Comparison of ENCODE assay signal across 12 cellular contexts in genomic region chr3:40741729-40742128, GRCh38.
A peak's percentile ranks its signal among the peaks of the same experiment; 100 is the strongest.
DNase-seq lines count a peak whose midpoint lies in the region; ATAC-seq lines count a peak whose summit lies in the region.
"Had no signal": no experiment of that assay in that cellular context is flagged by ENCODE, and none has a peak within 500 bp of the region (broad histone marks: within the 10 kb centered on the region; RNA-seq: fewer than 3 reads in every experiment).

No MANE protein-coding gene starts in this region.

- H3K4me1 Mint-ChIP-seq in activated CD4-positive, alpha-beta T cell treated with anti-CD3 and anti-CD28 coated beads for 36 hours = no peaks in the 10 kb centered on the region
- H3K4me1 Mint-ChIP-seq: activated T-helper 17 cell treated with anti-CD3 and anti-CD28 coated beads, Interleukin-2, amount 50 U/mL, for 72 hours had no signal

- DNase-seq in NCI-H748 (lab: John Stamatoyannopoulos, UW; ENCODE audit: unreplicated experiment) (peak; percentile 56), NCI-H748 treated with DMSO at 0.1 percent for 48 hours (lab: John Stamatoyannopoulos, UW) (no peak), iris pigment epithelial cell (ENCODE audit: low read depth) (peak; percentile 59), smooth muscle cell of the brain vasculature (ENCODE audit: low read depth, low spot score) (peak; percentile 35)
- DNase-seq in activated CD4-positive, alpha-beta T cell treated with anti-CD3 and anti-CD28 coated beads for 36 hours = no peak
- no peak for DNase-seq in activated CD4-positive, alpha-beta T cell treated with anti-CD3 and anti-CD28 coated beads, Interleukin-2, amount 50 U/mL, for 4 hours
- DNase-seq: mesendoderm, NCI-H2171, T1000 had no signal

- no peaks in the 10 kb centered on the region for H3K36me3 Mint-ChIP-seq in activated CD4-positive, alpha-beta T cell treated with anti-CD3 and anti-CD28 coated beads for 36 hours (ENCODE audit: low read depth)

- intact Hi-C loops in activated CD4-positive, alpha-beta T cell treated with anti-CD3 and anti-CD28 coated beads for 36 hours (cut with DNase I, micrococcal nuclease) = loop anchor here in 1 of 2 experiments (10.0 kb wide), 1 partner anchor 157 kb away; no protein-coding TSS in a partner anchor

- CTCF ChIA-PET in activated CD4-positive, alpha-beta T cell treated with anti-CD3 and anti-CD28 coated beads for 36 hours (lab: Charles Lee) = no interaction called here

- H3K4me3 Mint-ChIP-seq in activated CD4-positive, alpha-beta T cell treated with anti-CD3 and anti-CD28 coated beads for 36 hours = no peak overlapping the region
- H3K4me3 Mint-ChIP-seq: activated T-helper 17 cell treated with anti-CD3 and anti-CD28 coated beads, Interleukin-2, amount 50 U/mL, for 72 hours had no signal

- peak overlapping the region; percentile 27 for H3K27ac ChIP-seq in angular gyrus (ENCODE audit: low read depth, low read length)

- H3K27ac Mint-ChIP-seq in activated CD4-positive, alpha-beta T cell treated with anti-CD3 and anti-CD28 coated beads for 36 hours = no peak overlapping the region
- H3K27ac Mint-ChIP-seq: activated T-helper 17 cell treated with anti-CD3 and anti-CD28 coated beads, Interleukin-2, amount 50 U/mL, for 72 hours had no signal

- H3K27me3 Mint-ChIP-seq in activated CD4-positive, alpha-beta T cell treated with anti-CD3 and anti-CD28 coated beads for 36 hours = peaks cover under 1% of the 10 kb centered on the region

- POLR2A ChIA-PET in activated CD4-positive, alpha-beta T cell treated with anti-CD3 and anti-CD28 coated beads for 36 hours (lab: Charles Lee) = no interaction called here

- H3K9me3 Mint-ChIP-seq in activated CD4-positive, alpha-beta T cell treated with anti-CD3 and anti-CD28 coated beads for 36 hours (ENCODE audit: low read depth) = no peaks in the 10 kb centered on the region
- H3K9me3 Mint-ChIP-seq: activated T-helper 17 cell treated with anti-CD3 and anti-CD28 coated beads, Interleukin-2, amount 50 U/mL, for 72 hours had no signal

- ATAC-seq in activated CD4-positive, alpha-beta T cell treated with anti-CD3 and anti-CD28 coated beads for 36 hours = no peak
- ATAC-seq in HG03354 (IDR thresholded peaks at IDR 0.05; ENCODE audit: poor library complexity, severe bottlenecking, unreplicated experiment) = no peak
- ATAC-seq: activated T-helper 17 cell treated with anti-CD3 and anti-CD28 coated beads, Interleukin-2, amount 50 U/mL, for 72 hours had no signal

Comparison
In these comparisons a context has a peak if more than half of its experiments do, and no peak if none do; other contexts are left out.
1. DNase-seq: peak in NCI-H748 (single experiment), iris pigment epithelial cell (single experiment) and smooth muscle cell of the brain vasculature (single experiment); none in NCI-H748 treated with DMSO at 0.1 percent for 48 hours (single experiment), activated CD4-positive, alpha-beta T cell treated with anti-CD3 and anti-CD28 coated beads for 36 hours (single experiment) and activated CD4-positive, alpha-beta T cell treated with anti-CD3 and anti-CD28 coated beads, Interleukin-2, amount 50 U/mL, for 4 hours (0 of 2).